30 cellular contexts compared by ENCODE assay signal in genomic region chr11:64834031-64834722, GRCh38.
"Had no signal": no experiment of that assay in that cellular context is flagged by ENCODE, and none has a peak within 500 bp of the region (broad histone marks: within the 10 kb centered on the region; RNA-seq: fewer than 3 reads in every experiment).

No MANE protein-coding gene starts in this region.

- H3K4me3 ChIP-seq: PC-9, SJCRH30, SK-N-MC had no signal

- H3K4me2 ChIP-seq: KMS-11 had no signal

- H3K9me3 ChIP-seq: SJCRH30 had no signal

- H2AFZ ChIP-seq: PC-9 had no signal

- H3K27ac ChIP-seq: brain microvascular endothelial cell, KMS-11, PC-9, SJCRH30, SK-N-MC, WERI-Rb-1 had no signal

- H3K9ac ChIP-seq: KMS-11 had no signal

- H3K36me3 ChIP-seq: brain microvascular endothelial cell, SJCRH30 had no signal

- FAIRE-seq: RCC 7860 had no signal

- DNase-seq: activated CD4-positive, alpha-beta memory T cell treated with anti-CD3 and anti-CD28 coated beads, Interleukin-2, amount 10 ng/mL, durations not matched to agents 7 days and 5 days; activated CD4-positive, alpha-beta T cell treated with anti-CD3 and anti-CD28 coated beads for 1 hour; activated CD4-positive, alpha-beta T cell treated with anti-CD3 and anti-CD28 coated beads for 48 hours; activated CD4-positive, CD25-positive, alpha-beta regulatory T cell; activated CD8-positive, alpha-beta memory T cell treated with anti-CD3 and anti-CD28 coated beads for 24 hours; activated CD8-positive, alpha-beta memory T cell treated with anti-CD3 and anti-CD28 coated beads, Interleukin-2, amount 10 ng/mL, durations not matched to agents 7 days and 5 days; activated CD8-positive, alpha-beta memory T cell treated with anti-CD3 and anti-CD28 coated beads, Interleukin-2, amount 50 U/mL, for 48 hours; activated effector memory CD4-positive, alpha-beta T cell treated with Interleukin-2 at 50 U/mL for 16 hours; activated naive CD4-positive, alpha-beta T cell treated with anti-CD3 and anti-CD28 coated beads, Interleukin-2, amount 10 ng/mL, durations not matched to agents 7 days and 5 days; activated naive CD8-positive, alpha-beta T cell treated with anti-CD3 and anti-CD28 coated beads, Interleukin-2, amount 50 U/mL, for 24 hours; activated T-cell treated with anti-CD3 and anti-CD28 coated beads, Interleukin-2, amount 50 U/mL, for 48 hours; anterior cingulate cortex; brain microvascular endothelial cell; MM.1S; MV-4-11; NCI-H1092; NCI-H1436 treated with DMSO at 0.1 percent for 48 hours; NCI-H1694 treated with DMSO at 0.1 percent for 48 hours; NCI-H2029; NCI-H345; NCI-H524 treated with DMSO at 0.1 percent for 48 hours; NK-92 treated with Interleukin-12 subunit alpha and Interleukin-12 subunit beta, amount 100 ng/mL, for 24 hours; PC-9; SHP77; SJCRH30; T1000; WERI-Rb-1 had no signal

- ATAC-seq: activated CD8-positive, alpha-beta memory T cell treated with anti-CD3 and anti-CD28 coated beads, Interleukin-2, amount 10 ng/mL, durations not matched to agents 7 days and 5 days; activated naive CD8-positive, alpha-beta T cell treated with anti-CD3 and anti-CD28 coated beads, Interleukin-2, amount 50 U/mL, for 24 hours had no signal

- H3K27me3 ChIP-seq: brain microvascular endothelial cell had no signal
